Comparison of ENCODE assay signal across 23 cellular contexts in genomic region chr10:2246747-2247146, GRCh38.
DNase-seq lines count a peak whose midpoint lies in the region; ATAC-seq and TF ChIP-seq lines count a peak whose summit lies in the region.
"Had no signal": no experiment of that assay in that cellular context is flagged by ENCODE, and none has a peak within 500 bp of the region (broad histone marks: within the 10 kb centered on the region; RNA-seq: fewer than 3 reads in every experiment).

No MANE protein-coding gene starts in this region.

- no TSS peak for BruUV-seq in MCF 10A (replicated peaks; lab: Mats Ljungman, UMichigan)

- peaks cover 7% of the 10 kb centered on the region for H3K4me1 Mint-ChIP-seq in MCF 10A (ENCODE audit: insufficient read depth, unreplicated experiment)
- H3K4me1 Mint-ChIP-seq: B cell, GM23338, IgD-negative memory B cell had no signal

- no peaks in the 10 kb centered on the region for H3K9me3 ChIP-seq in breast epithelium
- no peaks in the 10 kb centered on the region for H3K9me3 ChIP-seq in RWPE2 (ENCODE audit: severe bottlenecking)
- peaks cover 0 to 3% (median 0%) of the 10 kb centered on the region in 4 donors for H3K9me3 ChIP-seq in sigmoid colon
- peaks cover 0 to 8% (median 0%) of the 10 kb centered on the region in 8 donors for H3K9me3 ChIP-seq in spleen

- H3K27me3 Mint-ChIP-seq in MCF 10A (ENCODE audit: insufficient read depth, unreplicated experiment): no peaks in the 10 kb centered on the region
- H3K27me3 Mint-ChIP-seq: B cell, IgD-negative memory B cell had no signal

- TF ChIP-seq EP300 in sigmoid colon (IDR thresholded peaks at IDR 0.05): no peak

- no peak overlapping the region for H3K27ac ChIP-seq in breast epithelium
- no peak overlapping the region for H3K27ac ChIP-seq in RWPE2 (ENCODE audit: poor library complexity, severe bottlenecking)
- no peak overlapping the region for H3K27ac ChIP-seq in sigmoid colon
- H3K27ac ChIP-seq in spleen: no peak overlapping the region
- H3K27ac ChIP-seq: BLaER1 treated with 17β-estradiol and CSF1 and Interleukin-3, amounts not matched to agents 10 nM and 100 nM; HL-60 had no signal

- intact Hi-C loops in MCF 10A (cut with micrococcal nuclease): no loop called here
- intact Hi-C loops in breast epithelium (cut with DNase I; ENCODE audit: low total_unique reads): no loop called here
- intact Hi-C loops in sigmoid colon (cut with DNase I): no loop called here
- intact Hi-C loops in spleen (cut with DNase I; ENCODE audit: low total_unique reads): no loop called here

- no peaks in the 10 kb centered on the region for H3K9me3 Mint-ChIP-seq in MCF 10A (ENCODE audit: unreplicated experiment)
- H3K9me3 Mint-ChIP-seq: GM23338, IgD-negative memory B cell had no signal

- ATAC-seq in RWPE2 (ENCODE audit: low read depth): 0 out of 3 replicates have a peak, but pooled peaks have one; percentile 38
- ATAC-seq: CD8-positive, alpha-beta T cell; GM12878; GM23338; HCT116; HepG2 had no signal

- no peaks in the 10 kb centered on the region for H3K4me1 ChIP-seq in breast epithelium
- H3K4me1 ChIP-seq in RWPE2 (ENCODE audit: insufficient read depth, poor library complexity, severe bottlenecking): no peaks in the 10 kb centered on the region
- no peaks in the 10 kb centered on the region for H3K4me1 ChIP-seq in sigmoid colon
- no peaks in the 10 kb centered on the region for H3K4me1 ChIP-seq in spleen

- H3K4me3 ChIP-seq in breast epithelium: no peak overlapping the region
- H3K4me3 ChIP-seq in RWPE2 (ENCODE audit: severe bottlenecking): no peak overlapping the region
- H3K4me3 ChIP-seq in epithelial cell of esophagus (ENCODE audit: low read length): no peak overlapping the region
- H3K4me3 ChIP-seq in sigmoid colon: no peak overlapping the region
- H3K4me3 ChIP-seq in spleen: no peak overlapping the region
- H3K4me3 ChIP-seq: BLaER1 treated with 17β-estradiol and CSF1 and Interleukin-3, amounts not matched to agents 10 nM and 100 nM; GM12878; GM23338 had no signal

- DNase-seq in MCF 10A (ENCODE audit: unreplicated experiment) (peak; percentile 29), breast epithelium (ENCODE audit: low spot score in 2 of 2) (no peak), RWPE2 (ENCODE audit: low spot score) (no peak), epithelial cell of esophagus (ENCODE audit: low read depth) (peak; percentile 86), kidney tubule cell (ENCODE audit: low spot score) (peak; percentile 11), sigmoid colon (no peak), mucosa of gallbladder (ENCODE audit: low spot score) (no peak), spleen (no peak)
- DNase-seq: 8988T; Calu3; CD8-positive, alpha-beta T cell; DMS79 treated with DMSO at 0.1 percent for 48 hours; EL; H7; HFFc6 had no signal

- no peak overlapping the region for H3K4me3 Mint-ChIP-seq in MCF 10A (ENCODE audit: unreplicated experiment)
- H3K4me3 Mint-ChIP-seq: B cell; CD8-positive, alpha-beta T cell; GM23338; HFFc6; IgD-negative memory B cell had no signal

- TF ChIP-seq CTCF in MCF 10A (IDR thresholded peaks at IDR 0.05; ENCODE audit: unreplicated experiment) (no peak), breast epithelium (IDR thresholded peaks at IDR 0.05) (no peak), RWPE2 (IDR thresholded peaks at IDR 0.05; ENCODE audit: poor library complexity, severe bottlenecking) (no peak), epithelial cell of esophagus (IDR thresholded peaks at IDR 0.05; ENCODE audit: insufficient read depth, low read depth, low read length, missing control alignments) (no peak), sigmoid colon (IDR thresholded peaks at IDR 0.05) (no peak), spleen (IDR thresholded peaks at IDR 0.05 in 8 of 11, conservative IDR thresholded peaks at IDR 0.05 in 3 of 11) (no peak)

- H3K27ac Mint-ChIP-seq in MCF 10A (ENCODE audit: low read depth, unreplicated experiment): no peak overlapping the region
- H3K27ac Mint-ChIP-seq: B cell; CD8-positive, alpha-beta T cell; GM23338; HFFc6; IgD-negative memory B cell had no signal

- H3K27me3 ChIP-seq in breast epithelium (peaks cover 0 to 4% of the 10 kb centered on the region in 2 donors), RWPE2 (ENCODE audit: insufficient read depth, poor library complexity, severe bottlenecking) (no peaks in the 10 kb centered on the region), sigmoid colon (no peaks in the 10 kb centered on the region), spleen (replicated peaks in 1 of 7) (no peaks in the 10 kb centered on the region)
- H3K27me3 ChIP-seq: BLaER1 treated with 17β-estradiol and CSF1 and Interleukin-3, amounts not matched to agents 10 nM and 100 nM had no signal

- no peaks in the 10 kb centered on the region for H3K36me3 ChIP-seq in breast epithelium
- no peaks in the 10 kb centered on the region for H3K36me3 ChIP-seq in RWPE2 (ENCODE audit: low read depth)
- no peaks in the 10 kb centered on the region for H3K36me3 ChIP-seq in sigmoid colon
- H3K36me3 ChIP-seq in spleen: no peaks in the 10 kb centered on the region
- H3K36me3 ChIP-seq: BLaER1 treated with 17β-estradiol and CSF1 and Interleukin-3, amounts not matched to agents 10 nM and 100 nM had no signal

- no peak for TF ChIP-seq POLR2A in breast epithelium (IDR thresholded peaks at IDR 0.05)
- TF ChIP-seq POLR2A in sigmoid colon (IDR thresholded peaks at IDR 0.05): no peak
- TF ChIP-seq POLR2A in spleen (IDR thresholded peaks at IDR 0.05): no peak

- CTCF ChIA-PET in MCF 10A (lab: Yijun Ruan, JAX): no interaction called here

- no peaks in the 10 kb centered on the region for H3K36me3 Mint-ChIP-seq in MCF 10A (ENCODE audit: insufficient read depth, unreplicated experiment)
- H3K36me3 Mint-ChIP-seq: CD8-positive, alpha-beta T cell; IgD-negative memory B cell had no signal

- POLR2A ChIA-PET in MCF 10A (lab: Yijun Ruan, JAX): no interaction called here

- WGBS in sigmoid colon, 2 donors: 81 to 85% methylated on average over 5 of the region's 5 CpGs
- WGBS in spleen, 5 donors: 75 to 93% (median 79%) methylated on average over 5 of the region's 5 CpGs

Comparison
In these comparisons a context has a peak if more than half of its experiments do, and no peak if none do; other contexts are left out.
1. DNase-seq: peak in MCF 10A (single experiment), epithelial cell of esophagus (single experiment) and kidney tubule cell (single experiment); none in breast epithelium (0 of 2), RWPE2 (single experiment), sigmoid colon (single experiment), mucosa of gallbladder (single experiment) and spleen (single experiment).